8 cellular contexts compared by ENCODE assay signal in genomic region chr15:73264881-73265280, GRCh38.
"Had no signal": no experiment of that assay in that cellular context is flagged by ENCODE, and none has a peak within 500 bp of the region (broad histone marks: within the 10 kb centered on the region; RNA-seq: fewer than 3 reads in every experiment).

No MANE protein-coding gene starts in this region.

- H3K9me3 ChIP-seq: right lobe of liver, upper lobe of left lung had no signal

- DNase-seq: right lobe of liver, upper lobe of left lung had no signal

- H3K27ac Mint-ChIP-seq: activated naive CD4-positive, alpha-beta T cell treated with anti-CD3 and anti-CD28 coated beads, Interleukin-2, amount 10 ng/mL, durations not matched to agents 7 days and 5 days; activated T-cell treated with anti-CD3 and anti-CD28 coated beads, Interleukin-2, amount 50 U/mL, for 24 hours; neural progenitor cell had no signal

- H3K27ac ChIP-seq: cardiac muscle cell, neural progenitor cell, right lobe of liver, upper lobe of left lung had no signal

- H3K4me1 Mint-ChIP-seq: activated naive CD4-positive, alpha-beta T cell treated with anti-CD3 and anti-CD28 coated beads, Interleukin-2, amount 10 ng/mL, durations not matched to agents 7 days and 5 days; neural progenitor cell; stimulated activated naive CD8-positive, alpha-beta T cell treated with anti-CD3 and anti-CD28 coated beads, Interleukin-15, amount 100 ng/mL, for 72 hours had no signal

- H3K4me1 ChIP-seq: neural progenitor cell, right lobe of liver, upper lobe of left lung had no signal

- H3K27me3 Mint-ChIP-seq: activated naive CD4-positive, alpha-beta T cell treated with anti-CD3 and anti-CD28 coated beads, Interleukin-2, amount 10 ng/mL, durations not matched to agents 7 days and 5 days; activated T-cell treated with anti-CD3 and anti-CD28 coated beads, Interleukin-2, amount 50 U/mL, for 24 hours; stimulated activated naive CD8-positive, alpha-beta T cell treated with anti-CD3 and anti-CD28 coated beads, Interleukin-15, amount 100 ng/mL, for 72 hours had no signal

- H3K9me3 Mint-ChIP-seq: activated naive CD4-positive, alpha-beta T cell treated with anti-CD3 and anti-CD28 coated beads, Interleukin-2, amount 10 ng/mL, durations not matched to agents 7 days and 5 days; activated T-cell treated with anti-CD3 and anti-CD28 coated beads, Interleukin-2, amount 50 U/mL, for 24 hours; neural progenitor cell; stimulated activated naive CD8-positive, alpha-beta T cell treated with anti-CD3 and anti-CD28 coated beads, Interleukin-15, amount 100 ng/mL, for 72 hours had no signal

- H3K9ac ChIP-seq: neural progenitor cell had no signal

- H3K4me2 ChIP-seq: neural progenitor cell, smooth muscle cell had no signal

- H3K4me3 Mint-ChIP-seq: activated naive CD4-positive, alpha-beta T cell treated with anti-CD3 and anti-CD28 coated beads, Interleukin-2, amount 10 ng/mL, durations not matched to agents 7 days and 5 days; activated T-cell treated with anti-CD3 and anti-CD28 coated beads, Interleukin-2, amount 50 U/mL, for 24 hours; neural progenitor cell; stimulated activated naive CD8-positive, alpha-beta T cell treated with anti-CD3 and anti-CD28 coated beads, Interleukin-15, amount 100 ng/mL, for 72 hours had no signal

- H3K27me3 ChIP-seq: cardiac muscle cell, neural progenitor cell, right lobe of liver, upper lobe of left lung had no signal

- H3K36me3 Mint-ChIP-seq: activated naive CD4-positive, alpha-beta T cell treated with anti-CD3 and anti-CD28 coated beads, Interleukin-2, amount 10 ng/mL, durations not matched to agents 7 days and 5 days had no signal

- H2AFZ ChIP-seq: neural progenitor cell had no signal
